Comparison of ENCODE assay signal across 15 cellular contexts in the genomic region with DNA sequence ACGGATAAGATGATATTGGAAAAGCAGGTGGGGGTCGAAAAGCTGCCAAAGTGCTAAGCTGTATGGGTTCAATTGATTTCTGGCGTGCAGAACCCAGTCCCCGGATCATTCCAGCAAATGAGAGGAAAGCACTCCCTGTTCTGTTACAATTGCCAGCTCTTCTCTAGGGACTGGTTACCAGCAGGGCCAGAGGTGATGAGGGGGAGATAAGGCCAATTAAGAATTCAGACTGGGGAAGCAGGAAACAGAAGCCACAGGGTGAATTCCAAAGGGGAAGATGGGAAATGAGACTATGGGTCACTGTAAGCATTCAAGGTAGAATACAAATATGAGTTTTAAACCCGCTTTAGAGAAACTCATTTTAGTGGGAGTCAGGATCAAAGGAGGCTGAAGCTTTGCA.
"Had no signal": no experiment of that assay in that cellular context is flagged by ENCODE, and none has a peak within 500 bp of the region (broad histone marks: within the 10 kb centered on the region; RNA-seq: fewer than 3 reads in every experiment).

No MANE protein-coding gene starts in this region.

- H3K9me3 ChIP-seq: heart right ventricle, sigmoid colon, uterus had no signal

- H3K4me3 ChIP-seq: coronary artery, heart right ventricle, sigmoid colon, skin epidermis, uterus had no signal

- ATAC-seq: esophagus mucosa, natural killer cell had no signal

- DNase-seq: effector CD8-positive, alpha-beta T cell; heart right ventricle; hypothalamus; left cardiac atrium; mammary epithelial cell; natural killer cell; posterior cingulate gyrus; sigmoid colon; stimulated activated CD4-positive, alpha-beta T cell treated with anti-CD3 and anti-CD28 coated beads, Interleukin-12 subunit alpha, Interleukin-12 subunit beta, amount 100 ng/mL, for 4 hours; stimulated activated CD4-positive, alpha-beta T cell treated with anti-CD3 and anti-CD28 coated beads, Interleukin-2, amount 100 ng/mL, for 48 hours; stimulated activated naive CD4-positive, alpha-beta T cell treated with Interleukin-2 at 50 U/mL for 16 hours; uterus had no signal

- H3K27me3 ChIP-seq: sigmoid colon, uterus had no signal

- H3K4me1 ChIP-seq: sigmoid colon, uterus had no signal

- H3K36me3 ChIP-seq: heart right ventricle, sigmoid colon, uterus had no signal

- H3K27ac ChIP-seq: coronary artery, sigmoid colon, skin epidermis, uterus had no signal
